Comparison of ENCODE assay signal across 8 cellular contexts in the genomic region with DNA sequence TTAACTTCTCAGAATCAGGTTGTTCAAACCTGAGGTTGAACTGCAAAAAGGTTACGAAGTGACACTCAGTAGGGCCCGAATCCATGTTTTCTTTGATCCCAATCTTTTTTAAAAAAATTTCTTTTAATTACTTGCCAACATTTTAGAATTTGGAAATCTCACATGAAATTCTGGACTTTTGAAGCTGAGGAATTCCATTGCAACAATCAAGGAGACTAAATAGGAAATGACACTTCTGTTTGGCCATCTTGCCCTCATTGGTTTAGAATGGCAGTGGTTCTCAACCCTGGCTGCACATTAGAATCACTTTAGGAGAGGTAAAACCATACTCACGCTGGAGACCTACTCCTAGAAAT. TPM values are rescaled to one million over a fixed set of nuclear protein-coding genes. Genes with fewer than 3 reads are reported as not detected.
DNase-seq lines count a peak whose midpoint lies in the region; ATAC-seq and TF ChIP-seq lines count a peak whose summit lies in the region.

No MANE protein-coding gene starts in this region.

- H3K36me3 ChIP-seq in Peyer's patch = no peaks in the 10 kb centered on the region
- H3K36me3 ChIP-seq in gastrocnemius medialis = no peaks in the 10 kb centered on the region

- H3K9me3 ChIP-seq in Peyer's patch = no peaks in the 10 kb centered on the region
- no peaks in the 10 kb centered on the region for H3K9me3 ChIP-seq in gastrocnemius medialis

- H3K4me3 ChIP-seq in Peyer's patch (peak overlapping the region; percentile 52 to 94 (median 74)), fibroblast of mammary gland (ENCODE audit: control insufficient read depth, low read depth, low read length) (peak overlapping the region; percentile 69), gastrocnemius medialis (peak overlapping the region; percentile 80 to 98 (median 88))

- TF ChIP-seq POLR2A in Peyer's patch (IDR thresholded peaks at IDR 0.05) = no peak
- no peak for TF ChIP-seq POLR2A in gastrocnemius medialis (IDR thresholded peaks at IDR 0.05)

- in situ Hi-C loops in gastrocnemius medialis (cut with MboI; ENCODE audit: low sequenced_read_pairs in 4 of 4) = loop anchor here in 3 of 4 donors (10.0 kb wide), 1 partner anchor 232 kb away; no protein-coding TSS in a partner anchor

- DNase-seq in Peyer's patch = no peak
- DNase-seq in fibroblast of mammary gland (ENCODE audit: low read depth) = no peak
- no peak for DNase-seq in gastrocnemius medialis
- DNase-seq in RPMI8226 = no peak
- DNase-seq in GM19240 (ENCODE audit: insufficient read length, low spot score) = no peak
- DNase-seq in MV-4-11 (lab: John Stamatoyannopoulos, UW) = no peak

- peaks cover 0 to 12% (median 4%) of the 10 kb centered on the region in 4 donors for H3K4me1 ChIP-seq in Peyer's patch
- H3K4me1 ChIP-seq in gastrocnemius medialis = peaks cover 35 to 39% of the 10 kb centered on the region in 2 donors

- ATAC-seq in GM21390 (IDR thresholded peaks at IDR 0.05; ENCODE audit: unreplicated experiment) (peak; percentile 2), gastrocnemius medialis (peak in 1 of 2 donors; percentile 3), GM21360 (IDR thresholded peaks at IDR 0.05; ENCODE audit: unreplicated experiment) (no peak)

- peak overlapping the region; percentile 71 to 79 (median 77) for H3K27ac ChIP-seq in Peyer's patch
- H3K27ac ChIP-seq in gastrocnemius medialis = peak overlapping the region; percentile 90 to 96 (median 93)

- no peaks in the 10 kb centered on the region for H3K27me3 ChIP-seq in Peyer's patch
- H3K27me3 ChIP-seq in gastrocnemius medialis = no peaks in the 10 kb centered on the region

- intact Hi-C loops in gastrocnemius medialis (cut with DNase I; ENCODE audit: low total_unique reads) = loop anchor here (2.0 to 5.0 kb wide), 6 partner anchors 20 to 284 kb away; partner anchors contain the start of genes HYCC1, IL6 and KLHL7

- no peak for TF ChIP-seq CTCF in Peyer's patch (IDR thresholded peaks at IDR 0.05)
- no peak for TF ChIP-seq CTCF in fibroblast of mammary gland (conservative IDR thresholded peaks at IDR 0.05; ENCODE audit: control insufficient read depth, insufficient read depth, low read depth, low read length)
- no peak for TF ChIP-seq CTCF in gastrocnemius medialis (IDR thresholded peaks at IDR 0.05 in 4 of 5, conservative IDR thresholded peaks at IDR 0.05 in 1 of 5)

RNA-seq across cellular contexts. Expression of gene TOMM7, which starts 0.5 kb away (rescaled TPM):
- total RNA-seq in Peyer's patch (10 to 100 TPM; 78.6 to 89.8 (median 82.8) TPM), gastrocnemius medialis (100 to 1,000 TPM; 124 to 235 (median 218) TPM)
